In the genomic region with DNA sequence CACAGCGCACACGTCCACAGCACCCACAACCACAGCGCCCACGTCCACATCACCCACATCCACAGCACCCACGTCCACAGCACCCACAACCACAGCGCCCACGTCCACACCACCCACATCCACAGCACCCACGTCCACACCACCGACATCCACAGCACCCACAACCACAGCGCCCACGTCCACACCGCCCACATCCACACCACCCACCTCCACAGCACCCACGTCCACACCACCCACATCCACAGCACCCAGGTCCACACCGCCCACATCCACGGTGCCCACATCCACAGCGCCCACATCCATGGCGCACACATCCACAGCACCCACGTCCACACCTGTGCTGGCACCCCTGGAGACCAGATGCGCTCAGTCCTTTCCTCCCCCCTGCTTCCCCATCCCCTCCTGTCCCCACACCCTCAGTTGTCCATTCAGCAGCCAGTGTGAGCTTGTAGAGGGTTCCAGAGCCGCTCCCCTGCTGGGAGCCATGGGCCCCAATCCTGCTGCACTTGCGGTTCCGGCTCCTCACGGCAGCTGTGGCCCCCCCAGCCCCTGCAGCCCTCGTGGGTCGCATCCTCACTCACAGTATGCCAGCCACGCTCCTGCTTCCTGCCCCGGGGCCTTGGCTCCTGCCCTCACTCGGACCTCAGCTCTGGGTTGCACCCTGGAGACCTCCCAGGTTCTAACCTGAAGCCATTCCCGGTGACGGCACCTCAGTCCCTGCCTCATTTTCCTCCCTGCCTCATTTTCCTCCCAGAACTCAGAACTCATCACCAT, we compare ENCODE assay signal across 22 cellular contexts. TPM values are rescaled to one million over a fixed set of nuclear protein-coding genes. Genes with fewer than 3 reads are reported as not detected.
"Had no signal": no experiment of that assay in that cellular context is flagged by ENCODE, and none has a peak within 500 bp of the region (broad histone marks: within the 10 kb centered on the region; RNA-seq: fewer than 3 reads in every experiment).

No MANE protein-coding gene starts in this region.

- H3K27ac ChIP-seq: ascending aorta, foreskin keratinocyte, left lung, ovary, upper lobe of right lung had no signal

- H3K36me3 ChIP-seq: ascending aorta, left lung, ovary, upper lobe of right lung had no signal

- H3K27me3 ChIP-seq: ascending aorta, ovary had no signal

- FAIRE-seq: bronchial epithelial cell, keratinocyte had no signal

- H3K4me2 ChIP-seq: smooth muscle cell had no signal

- H3K9me3 ChIP-seq: ascending aorta, left lung, mucosa of descending colon, ovary, upper lobe of right lung had no signal

- ATAC-seq: foreskin keratinocyte, left lung, mucosa of descending colon, sciatic nerve, SK-N-SH treated with all-trans-retinoic acid at 6 μM for 48 hours, T-cell, upper lobe of right lung had no signal

- DNase-seq: activated CD4-positive, alpha-beta T cell treated with anti-CD3 and anti-CD28 coated beads, Interleukin-2, amount 50 U/mL, for 1 hour; activated CD4-positive, CD25-positive, alpha-beta regulatory T cell treated with anti-CD3 and anti-CD28 coated beads, Interleukin-2, amount 50 U/mL, for 72 hours; activated gamma-delta T cell treated with Interleukin-2 at 50 U/mL for 16 hours; endodermal cell; foreskin keratinocyte; hypothalamus; naive B cell; ovary; stimulated activated CD4-positive, alpha-beta T cell treated with anti-CD3 and anti-CD28 coated beads, Interleukin-4, amount 100 ng/mL, for 1 hour; T-cell; upper lobe of right lung had no signal

- H3K4me3 ChIP-seq: ascending aorta, left lung, mucosa of descending colon, ovary, smooth muscle cell, upper lobe of right lung had no signal

- H3K4me1 ChIP-seq: ascending aorta, foreskin keratinocyte, left lung, upper lobe of right lung had no signal

RNA-seq across cellular contexts. Expression of a gene that starts 37.8 kb away (rescaled TPM):
- total RNA-seq: activated CD8-positive, alpha-beta memory T cell treated with anti-CD3 and anti-CD28 coated beads for 36 hours; activated T-helper 1 cell treated with anti-CD3 and anti-CD28 coated beads, Interleukin-12 subunit alpha, Interleukin-12 subunit beta, Interleukin-2, Interleukin-4 antibody, amounts not matched to agents 30 ng/mL and 10 ng/mL and 1 ng/mL, durations not matched to agents 14 hours and 24 hours and 36 hours; ascending aorta; bronchial epithelial cell; epithelial cell of proximal tubule; foreskin keratinocyte; sciatic nerve; smooth muscle cell had no signal
- polyA plus RNA-seq: foreskin keratinocyte, keratinocyte had no signal
